Comparison of ENCODE assay signal across 10 cellular contexts in the genomic region with DNA sequence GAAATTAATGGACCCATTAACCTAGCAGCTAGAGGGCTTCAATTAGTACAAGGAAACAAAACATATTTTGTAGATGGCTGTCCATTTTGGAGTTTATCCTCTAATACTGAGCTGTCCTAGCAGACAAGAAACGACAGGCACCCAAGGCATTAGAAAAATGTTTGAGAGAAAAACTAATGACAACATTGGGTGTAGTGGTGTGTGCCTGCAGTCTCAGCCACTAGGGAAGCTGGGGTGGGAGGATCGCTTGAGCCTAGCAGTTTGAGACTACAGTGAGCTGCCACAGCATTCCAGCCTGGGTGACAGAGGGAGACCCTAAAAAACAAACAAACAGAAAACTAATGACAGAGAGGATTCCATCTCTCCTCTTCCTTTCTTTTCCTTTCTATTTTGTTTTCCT. TPM values are rescaled to one million over a fixed set of nuclear protein-coding genes. Genes with fewer than 3 reads are reported as not detected.
DNase-seq lines count a peak whose midpoint lies in the region; ATAC-seq, FAIRE-seq and TF ChIP-seq lines count a peak whose summit lies in the region.
"Had no signal": no experiment of that assay in that cellular context is flagged by ENCODE, and none has a peak within 500 bp of the region (broad histone marks: within the 10 kb centered on the region; RNA-seq: fewer than 3 reads in every experiment).

No MANE protein-coding gene starts in this region.

- no peaks in the 10 kb centered on the region for H3K36me3 Mint-ChIP-seq in activated CD8-positive, alpha-beta memory T cell treated with anti-CD3 and anti-CD28 coated beads, Interleukin-2, amount 10 ng/mL, durations not matched to agents 7 days and 5 days

- peak overlapping the region; percentile 49 for H3K4me3 Mint-ChIP-seq in activated CD8-positive, alpha-beta memory T cell treated with anti-CD3 and anti-CD28 coated beads, Interleukin-2, amount 10 ng/mL, durations not matched to agents 7 days and 5 days

- H3K27ac Mint-ChIP-seq in activated CD8-positive, alpha-beta memory T cell treated with anti-CD3 and anti-CD28 coated beads, Interleukin-2, amount 10 ng/mL, durations not matched to agents 7 days and 5 days: no peak overlapping the region

- no peaks in the 10 kb centered on the region for H3K9me3 Mint-ChIP-seq in activated CD8-positive, alpha-beta memory T cell treated with anti-CD3 and anti-CD28 coated beads, Interleukin-2, amount 10 ng/mL, durations not matched to agents 7 days and 5 days (ENCODE audit: low read depth)

- H3K27me3 Mint-ChIP-seq in activated CD8-positive, alpha-beta memory T cell treated with anti-CD3 and anti-CD28 coated beads, Interleukin-2, amount 10 ng/mL, durations not matched to agents 7 days and 5 days: peaks cover 62% of the 10 kb centered on the region

- H3K36me3 ChIP-seq in bronchial epithelial cell (ENCODE audit: control insufficient read depth, insufficient read depth, low read length) (no peaks in the 10 kb centered on the region), lower lobe of right lung (no peaks in the 10 kb centered on the region), tibial artery (no peaks in the 10 kb centered on the region)

- no peak for DNase-seq in activated CD8-positive, alpha-beta memory T cell treated with anti-CD3 and anti-CD28 coated beads, Interleukin-2, amount 10 ng/mL, durations not matched to agents 7 days and 5 days
- no peak for DNase-seq in activated CD8-positive, alpha-beta memory T cell treated with anti-CD3 and anti-CD28 coated beads for 24 hours
- DNase-seq in bronchial epithelial cell (ENCODE audit: low read depth) (peak; percentile 46), lower lobe of right lung (no peak), tibial artery (peak in 1 of 2 donors; percentile 51), middle frontal gyrus (ENCODE audit: extremely low spot score, low spot score) (no peak)
- DNase-seq: head of caudate nucleus had no signal

- ATAC-seq in activated CD8-positive, alpha-beta memory T cell treated with anti-CD3 and anti-CD28 coated beads, Interleukin-2, amount 10 ng/mL, durations not matched to agents 7 days and 5 days: no peak
- ATAC-seq in lower lobe of right lung (peak in 1 of 2 donors; percentile 18), GM19452 (IDR thresholded peaks at IDR 0.05; ENCODE audit: unreplicated experiment) (no peak), HG03196 (IDR thresholded peaks at IDR 0.05; ENCODE audit: unreplicated experiment) (no peak)

- H3K9me3 ChIP-seq in lower lobe of right lung (no peaks in the 10 kb centered on the region), tibial artery (no peaks in the 10 kb centered on the region)

- CTCF ChIA-PET in activated CD8-positive, alpha-beta memory T cell treated with anti-CD3 and anti-CD28 coated beads, Interleukin-2, amount 10 ng/mL, durations not matched to agents 7 days and 5 days (lab: Charles Lee): no interaction called here

- H3K4me3 ChIP-seq in bronchial epithelial cell (ENCODE audit: low read depth, low read length) (peak overlapping the region; percentile 66), lower lobe of right lung (peak overlapping the region; percentile 80), tibial artery (peak overlapping the region; percentile 93 to 100)

- FAIRE-seq in bronchial epithelial cell (lab: Jason Lieb, UNC): no peak

- TF ChIP-seq CTCF in bronchial epithelial cell (IDR thresholded peaks at IDR 0.05; ENCODE audit: insufficient read depth, low read length, severe bottlenecking) (no peak), lower lobe of right lung (IDR thresholded peaks at IDR 0.05) (no peak), tibial artery (IDR thresholded peaks at IDR 0.05) (peak; percentile 36 to 40)

- H3K4me1 ChIP-seq in lower lobe of right lung (peaks cover 31% of the 10 kb centered on the region), tibial artery (peaks cover 0 to 56% (median 35%) of the 10 kb centered on the region in 4 donors)

- H3K4me1 Mint-ChIP-seq in activated CD8-positive, alpha-beta memory T cell treated with anti-CD3 and anti-CD28 coated beads, Interleukin-2, amount 10 ng/mL, durations not matched to agents 7 days and 5 days: peaks cover 28% of the 10 kb centered on the region

- intact Hi-C loops in lower lobe of right lung (cut with DNase I) (no loop called here), tibial artery (cut with DNase I; ENCODE audit: low total_unique reads) (loop anchor here (5.0 kb wide), 1 partner anchor 52 kb away; no protein-coding TSS in a partner anchor)

- H3K27me3 ChIP-seq in bronchial epithelial cell (ENCODE audit: control insufficient read depth, insufficient read depth, low read length) (no peaks in the 10 kb centered on the region), lower lobe of right lung (ENCODE audit: low read depth) (peaks cover 14% of the 10 kb centered on the region), tibial artery (no peaks in the 10 kb centered on the region)

- H3K27ac ChIP-seq in lower lobe of right lung: peak overlapping the region; percentile 84
- peak overlapping the region; percentile 94 to 96 for H3K27ac ChIP-seq in tibial artery
- H3K27ac ChIP-seq: VCaP had no signal

RNA-seq across cellular contexts. Expression of gene A4GALT, which starts 1.5 kb away (rescaled TPM):
- total RNA-seq in activated CD8-positive, alpha-beta memory T cell treated with anti-CD3 and anti-CD28 coated beads, Interleukin-2, amount 10 ng/mL, durations not matched to agents 7 days and 5 days: under 1 TPM; 0.52 to 0.61 TPM
- 12.4 and 15.5 TPM in 2 replicates for total RNA-seq in bronchial epithelial cell
- total RNA-seq in lower lobe of right lung: 19.4 TPM

Comparison
In these comparisons a context has a peak if more than half of its experiments do, and no peak if none do; other contexts are left out.
1. CTCF ChIP-seq: peak in tibial artery (2 of 2); none in bronchial epithelial cell (single experiment) and lower lobe of right lung (single experiment).
2. Peak in every context shown above with its lines, with median percentiles within 50 percentile points of each other: H3K4me3 ChIP-seq.